Comparison of ENCODE assay signal across 14 cellular contexts in the genomic region with DNA sequence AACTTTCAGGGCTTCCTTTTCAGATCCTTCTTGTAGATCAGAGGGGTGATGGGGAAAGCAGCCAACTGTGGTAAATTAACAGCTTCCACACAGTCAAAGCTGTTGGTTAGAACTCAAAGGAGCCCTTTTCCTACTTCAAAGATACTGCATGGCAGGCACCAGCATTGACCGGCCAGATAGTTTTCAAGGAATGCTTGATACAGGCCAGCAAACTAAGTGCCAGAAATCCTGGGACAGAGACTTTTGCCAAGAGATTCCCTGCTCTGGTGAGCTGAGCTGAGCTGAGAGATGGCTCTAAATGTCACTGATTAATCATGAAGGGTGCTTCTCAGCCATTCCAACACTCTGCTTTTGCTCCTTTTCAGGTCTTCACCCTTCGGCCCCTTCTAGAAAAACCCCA.
DNase-seq lines count a peak whose midpoint lies in the region; ATAC-seq and TF ChIP-seq lines count a peak whose summit lies in the region.
"Had no signal": no experiment of that assay in that cellular context is flagged by ENCODE, and none has a peak within 500 bp of the region (broad histone marks: within the 10 kb centered on the region; RNA-seq: fewer than 3 reads in every experiment).

No MANE protein-coding gene starts in this region.

- H4K20me1 ChIP-seq in smooth muscle cell (ENCODE audit: low read depth): no peaks in the 10 kb centered on the region

- H3K4me3 Mint-ChIP-seq in chondrocyte (ENCODE audit: unreplicated experiment): no peak overlapping the region
- no peak overlapping the region for H3K4me3 Mint-ChIP-seq in activated T-cell treated with anti-CD3 and anti-CD28 coated beads, Interleukin-2, amount 50 U/mL, for 4 hours
- H3K4me3 Mint-ChIP-seq in stimulated activated memory B cell treated with anti-CD40 and anti-IgM and Interleukin-4, amounts not matched to agents 10 μg/mL and 1 μg/mL and 100 μg/mL, for 72 hours: no peak overlapping the region
- H3K4me3 Mint-ChIP-seq: CD4-positive, alpha-beta memory T cell had no signal

- no peaks in the 10 kb centered on the region for H3K4me1 ChIP-seq in smooth muscle cell (ENCODE audit: low read depth)

- H3K27ac ChIP-seq in smooth muscle cell (ENCODE audit: low read depth): peak overlapping the region; percentile 38

- peaks cover 30% of the 10 kb centered on the region for H3K4me1 Mint-ChIP-seq in chondrocyte (ENCODE audit: low read depth)
- peaks cover 4% of the 10 kb centered on the region for H3K4me1 Mint-ChIP-seq in activated T-cell treated with anti-CD3 and anti-CD28 coated beads, Interleukin-2, amount 50 U/mL, for 4 hours (ENCODE audit: low read depth)
- H3K4me1 Mint-ChIP-seq in stimulated activated memory B cell treated with anti-CD40 and anti-IgM and Interleukin-4, amounts not matched to agents 10 μg/mL and 1 μg/mL and 100 μg/mL, for 72 hours: peaks cover 13% of the 10 kb centered on the region

- H3K9me3 Mint-ChIP-seq in chondrocyte (ENCODE audit: low read depth): peaks cover 33% of the 10 kb centered on the region
- H3K9me3 Mint-ChIP-seq in activated T-cell treated with anti-CD3 and anti-CD28 coated beads, Interleukin-2, amount 50 U/mL, for 4 hours: no peaks in the 10 kb centered on the region
- H3K9me3 Mint-ChIP-seq in stimulated activated memory B cell treated with anti-CD40 and anti-IgM and Interleukin-4, amounts not matched to agents 10 μg/mL and 1 μg/mL and 100 μg/mL, for 72 hours: no peaks in the 10 kb centered on the region
- H3K9me3 Mint-ChIP-seq: activated T-helper 2 cell treated with anti-CD3 and anti-CD28 coated beads, Interferon-gamma antibody, Interleukin-2, Interleukin-4, amounts not matched to agents 10 μg/mL and 5 μg/mL and 100 μg/mL, durations not matched to agents 14 hours and 24 hours and 36 hours had no signal

- no peak for ATAC-seq in activated T-cell treated with anti-CD3 and anti-CD28 coated beads, Interleukin-2, amount 50 U/mL, for 4 hours
- no peak for ATAC-seq in stimulated activated memory B cell treated with anti-CD40 and anti-IgM and Interleukin-4, amounts not matched to agents 10 μg/mL and 1 μg/mL and 100 μg/mL, for 72 hours
- ATAC-seq in GM19452 (IDR thresholded peaks at IDR 0.05; ENCODE audit: unreplicated experiment): no peak
- ATAC-seq: Panc1 had no signal

- no peaks in the 10 kb centered on the region for H3K27me3 Mint-ChIP-seq in chondrocyte (ENCODE audit: low read depth)
- H3K27me3 Mint-ChIP-seq in activated T-cell treated with anti-CD3 and anti-CD28 coated beads, Interleukin-2, amount 50 U/mL, for 4 hours (ENCODE audit: low read depth): no peaks in the 10 kb centered on the region
- H3K27me3 Mint-ChIP-seq in stimulated activated memory B cell treated with anti-CD40 and anti-IgM and Interleukin-4, amounts not matched to agents 10 μg/mL and 1 μg/mL and 100 μg/mL, for 72 hours: no peaks in the 10 kb centered on the region

- no peaks in the 10 kb centered on the region for H3F3A ChIP-seq in smooth muscle cell (ENCODE audit: low read depth)

- H2AFZ ChIP-seq in smooth muscle cell (ENCODE audit: low read depth): peak overlapping the region; percentile 54

- peak; percentile 28 for DNase-seq in HK-2 (ENCODE audit: unreplicated experiment)
- no peak for DNase-seq in chondrocyte (ENCODE audit: low spot score)
- peak; percentile 7 for DNase-seq in kidney glomerular epithelial cell (lab: John Stamatoyannopoulos, UW)
- DNase-seq in smooth muscle cell (lab: John Stamatoyannopoulos, UW; ENCODE audit: unreplicated experiment): no peak
- no peak for DNase-seq in activated T-cell treated with anti-CD3 and anti-CD28 coated beads, Interleukin-2, amount 50 U/mL, for 4 hours
- DNase-seq in stimulated activated CD4-positive, alpha-beta T cell treated with anti-CD3 and anti-CD28 coated beads, Interleukin-4, amount 100 ng/mL, for 4 hours: no peak
- DNase-seq: CD4-positive, alpha-beta memory T cell; GF-D8; NCI-H1436 treated with DMSO at 0.1 percent for 48 hours; T-helper 9 cell had no signal

- H3K27me3 ChIP-seq in smooth muscle cell (ENCODE audit: low read depth): no peaks in the 10 kb centered on the region

- no peaks in the 10 kb centered on the region for H3K36me3 Mint-ChIP-seq in chondrocyte (ENCODE audit: low read depth)
- H3K36me3 Mint-ChIP-seq in activated T-cell treated with anti-CD3 and anti-CD28 coated beads, Interleukin-2, amount 50 U/mL, for 4 hours (ENCODE audit: insufficient read depth): no peaks in the 10 kb centered on the region
- H3K36me3 Mint-ChIP-seq in stimulated activated memory B cell treated with anti-CD40 and anti-IgM and Interleukin-4, amounts not matched to agents 10 μg/mL and 1 μg/mL and 100 μg/mL, for 72 hours: no peaks in the 10 kb centered on the region
- H3K36me3 Mint-ChIP-seq: CD4-positive, alpha-beta memory T cell had no signal

- WGBS in smooth muscle cell (ENCODE audit: low lambda C conversion rate): 74% methylated on average over 2 of the region's 2 CpGs

- H3K36me3 ChIP-seq in smooth muscle cell (ENCODE audit: low read depth): no peaks in the 10 kb centered on the region

- H3K9ac ChIP-seq in smooth muscle cell (ENCODE audit: low read depth): no peak overlapping the region

- H3K9me3 ChIP-seq in smooth muscle cell (replicated peaks; ENCODE audit: low read depth): no peaks in the 10 kb centered on the region

- no peaks in the 10 kb centered on the region for H3K79me2 ChIP-seq in smooth muscle cell (ENCODE audit: low read depth)

- H3K4me2 ChIP-seq in smooth muscle cell: no peak overlapping the region

- no peak overlapping the region for H3K4me3 ChIP-seq in smooth muscle cell

- TF ChIP-seq CTCF in chondrocyte (IDR thresholded peaks at IDR 0.05) (no peak), smooth muscle cell (IDR thresholded peaks at IDR 0.05; ENCODE audit: borderline replicate concordance, insufficient read depth, poor library complexity, severe bottlenecking) (no peak)

- peak overlapping the region; percentile 84 for H3K27ac Mint-ChIP-seq in chondrocyte (ENCODE audit: unreplicated experiment)
- no peak overlapping the region for H3K27ac Mint-ChIP-seq in stimulated activated memory B cell treated with anti-CD40 and anti-IgM and Interleukin-4, amounts not matched to agents 10 μg/mL and 1 μg/mL and 100 μg/mL, for 72 hours
- H3K27ac Mint-ChIP-seq: activated T-helper 2 cell treated with anti-CD3 and anti-CD28 coated beads, Interferon-gamma antibody, Interleukin-2, Interleukin-4, amounts not matched to agents 10 μg/mL and 5 μg/mL and 100 μg/mL, durations not matched to agents 14 hours and 24 hours and 36 hours had no signal

Comparison
In these comparisons a context has a peak if more than half of its experiments do, and no peak if none do; other contexts are left out.
1. DNase-seq: peak in HK-2 (single experiment) and kidney glomerular epithelial cell (single experiment); none in chondrocyte (single experiment), smooth muscle cell (single experiment), activated T-cell treated with anti-CD3 and anti-CD28 coated beads, Interleukin-2, amount 50 U/mL, for 4 hours (single experiment) and stimulated activated CD4-positive, alpha-beta T cell treated with anti-CD3 and anti-CD28 coated beads, Interleukin-4, amount 100 ng/mL, for 4 hours (0 of 2).